11 cellular contexts compared by ENCODE assay signal in genomic region chr20:38109025-38109541, GRCh38. TPM values are rescaled to one million over a fixed set of nuclear protein-coding genes. Genes with fewer than 3 reads are reported as not detected.
DNase-seq lines count a peak whose midpoint lies in the region; ATAC-seq and TF ChIP-seq lines count a peak whose summit lies in the region.
"Had no signal": no experiment of that assay in that cellular context is flagged by ENCODE, and none has a peak within 500 bp of the region (broad histone marks: within the 10 kb centered on the region; RNA-seq: fewer than 3 reads in every experiment).

No MANE protein-coding gene starts in this region.

- H3K27me3 Mint-ChIP-seq in stimulated activated naive B cell treated with anti-CD40 and anti-IgM and Interleukin-4, amounts not matched to agents 10 μg/mL and 1 μg/mL and 100 μg/mL, for 72 hours: peaks cover 0 to 6% of the 10 kb centered on the region in 2 donors

- H3K9me2 ChIP-seq in PC-9 (ENCODE audit: insufficient read depth): no peaks in the 10 kb centered on the region

- intact Hi-C loops in PC-9 (cut with micrococcal nuclease; ENCODE audit: unreplicated experiment) (no loop called here), mucosa of descending colon (cut with DNase I, micrococcal nuclease) (no loop called here), transverse colon (cut with DNase I; ENCODE audit: low total_unique reads) (no loop called here)

- H3K9me3 ChIP-seq in PC-9 (ENCODE audit: insufficient read depth, low read depth) (no peaks in the 10 kb centered on the region), mucosa of descending colon (no peaks in the 10 kb centered on the region), transverse colon (no peaks in the 10 kb centered on the region)

- DNase-seq in PC-9 (no peak), epithelial cell of prostate (ENCODE audit: low read depth, low spot score) (no peak), mucosa of descending colon (peak in 1 of 3 donors; percentile 39), transverse colon (peak; percentile 53), Kasumi-1 (lab: John Stamatoyannopoulos, UW) (no peak), NCI-H774 (lab: John Stamatoyannopoulos, UW) (no peak)
- no peak for DNase-seq in stimulated activated naive B cell treated with anti-CD40 and anti-IgM and Interleukin-4, amounts not matched to agents 10 μg/mL and 1 μg/mL and 100 μg/mL, for 72 hours
- DNase-seq: activated T-cell treated with anti-CD3 and anti-CD28 coated beads, Interleukin-2, amount 50 U/mL, for 72 hours; effector CD8-positive, alpha-beta T cell; T-helper 1 cell had no signal

- H2AFZ ChIP-seq in PC-9: no peak overlapping the region

- H3K4me2 ChIP-seq in PC-9: peak overlapping the region; percentile 33

- TF ChIP-seq POLR2A in transverse colon (IDR thresholded peaks at IDR 0.05): no peak

- peaks cover 37% of the 10 kb centered on the region for H3F3A ChIP-seq in PC-9 (ENCODE audit: insufficient read depth, low read depth)

- H3K4me3 Mint-ChIP-seq in stimulated activated naive B cell treated with anti-CD40 and anti-IgM and Interleukin-4, amounts not matched to agents 10 μg/mL and 1 μg/mL and 100 μg/mL, for 72 hours: no peak overlapping the region
- H3K4me3 Mint-ChIP-seq: activated T-cell treated with anti-CD3 and anti-CD28 coated beads, Interleukin-2, amount 50 U/mL, for 72 hours had no signal

- ATAC-seq in mucosa of descending colon (peak; percentile 34), GM19328 (IDR thresholded peaks at IDR 0.05; ENCODE audit: unreplicated experiment) (no peak)
- ATAC-seq in stimulated activated naive B cell treated with anti-CD40 and anti-IgM and Interleukin-4, amounts not matched to agents 10 μg/mL and 1 μg/mL and 100 μg/mL, for 72 hours (replicated peaks): no peak
- ATAC-seq: activated T-cell treated with anti-CD3 and anti-CD28 coated beads, Interleukin-2, amount 50 U/mL, for 72 hours had no signal

- H3K4me3 ChIP-seq in PC-9: no peak overlapping the region
- no peak overlapping the region for H3K4me3 ChIP-seq in mucosa of descending colon
- no peak overlapping the region for H3K4me3 ChIP-seq in transverse colon

- CTCF ChIA-PET in PC-9 (lab: Charles Lee): interaction anchor here (1.0 to 1.4 kb wide), 2 partner anchors 36 to 113 kb away, joined by 5 to 6 read pairs; no protein-coding TSS in a partner anchor

- H3K36me3 Mint-ChIP-seq in stimulated activated naive B cell treated with anti-CD40 and anti-IgM and Interleukin-4, amounts not matched to agents 10 μg/mL and 1 μg/mL and 100 μg/mL, for 72 hours: no peaks in the 10 kb centered on the region

- peaks cover 0 to 2% of the 10 kb centered on the region in 2 donors for H3K9me3 Mint-ChIP-seq in stimulated activated naive B cell treated with anti-CD40 and anti-IgM and Interleukin-4, amounts not matched to agents 10 μg/mL and 1 μg/mL and 100 μg/mL, for 72 hours
- H3K9me3 Mint-ChIP-seq: activated T-cell treated with anti-CD3 and anti-CD28 coated beads, Interleukin-2, amount 50 U/mL, for 72 hours had no signal

- H3K27ac Mint-ChIP-seq in stimulated activated naive B cell treated with anti-CD40 and anti-IgM and Interleukin-4, amounts not matched to agents 10 μg/mL and 1 μg/mL and 100 μg/mL, for 72 hours: no peak overlapping the region
- H3K27ac Mint-ChIP-seq: activated T-cell treated with anti-CD3 and anti-CD28 coated beads, Interleukin-2, amount 50 U/mL, for 72 hours had no signal

- H3K27ac ChIP-seq in PC-9 (peak overlapping the region; percentile 92), epithelial cell of prostate (peak overlapping the region; percentile 49), transverse colon (peak overlapping the region; percentile 67 to 90 (median 72))

- 73% methylated on average over 3 of the region's 3 CpGs; no CpG with 5 or more reads in 1 of the 2 donors for WGBS in transverse colon (ENCODE audit: low coverage in 1 of 2), 2 donors

- H3K79me2 ChIP-seq in PC-9 (ENCODE audit: low read depth): no peaks in the 10 kb centered on the region

- no peaks in the 10 kb centered on the region for H3K36me3 ChIP-seq in PC-9 (ENCODE audit: low read depth)
- H3K36me3 ChIP-seq in mucosa of descending colon (ENCODE audit: low read depth): no peaks in the 10 kb centered on the region
- no peaks in the 10 kb centered on the region for H3K36me3 ChIP-seq in transverse colon

- BruUV-seq in PC-9 (replicated peaks; lab: Mats Ljungman, UMichigan): no TSS peak

- peak; percentile 68 for TF ChIP-seq EP300 in transverse colon (IDR thresholded peaks at IDR 0.05; ENCODE audit: low read depth)

- POLR2A ChIA-PET in PC-9 (lab: Charles Lee; ENCODE audit: unreplicated experiment): no interaction called here

- in situ Hi-C loops in transverse colon (cut with MboI; ENCODE audit: low pct_ligation_motif_present in 1 of 4, low pct_unique_long_range_greater_than_20kb in 1 of 4, low sequenced_read_pairs in 3 of 4): no loop called here

- no peaks in the 10 kb centered on the region for H4K20me1 ChIP-seq in PC-9 (ENCODE audit: insufficient read depth)

- H3K27me3 ChIP-seq in PC-9 (ENCODE audit: insufficient read depth, low read depth): no peaks in the 10 kb centered on the region
- H3K27me3 ChIP-seq in transverse colon: no peaks in the 10 kb centered on the region

- peaks cover 54% of the 10 kb centered on the region for H3K4me1 ChIP-seq in PC-9 (replicated peaks; ENCODE audit: insufficient read depth)
- H3K4me1 ChIP-seq in mucosa of descending colon (ENCODE audit: low read depth): peaks cover 21% of the 10 kb centered on the region
- peaks cover 18 to 35% (median 19%) of the 10 kb centered on the region in 4 donors for H3K4me1 ChIP-seq in transverse colon

- peaks cover 5 to 7% of the 10 kb centered on the region in 2 donors for H3K4me1 Mint-ChIP-seq in stimulated activated naive B cell treated with anti-CD40 and anti-IgM and Interleukin-4, amounts not matched to agents 10 μg/mL and 1 μg/mL and 100 μg/mL, for 72 hours

- no peak for TF ChIP-seq CTCF in PC-9 (conservative IDR thresholded peaks at IDR 0.05)
- no peak for TF ChIP-seq CTCF in mucosa of descending colon (IDR thresholded peaks at IDR 0.05)
- no peak for TF ChIP-seq CTCF in transverse colon (IDR thresholded peaks at IDR 0.05)

RNA-seq across cellular contexts. Expression of gene TGM2, which starts 56.0 kb away (rescaled TPM):
- 286 and 333 TPM in 2 replicates for total RNA-seq in PC-9 (2021)
- 10 to 100 TPM; 14.9 to 62.2 (median 33.3) TPM for total RNA-seq in mucosa of descending colon
- total RNA-seq in transverse colon: 10 to 100 TPM; 14.2 to 52.0 (median 21.7) TPM
